13 cellular contexts compared by ENCODE assay signal in the genomic region with DNA sequence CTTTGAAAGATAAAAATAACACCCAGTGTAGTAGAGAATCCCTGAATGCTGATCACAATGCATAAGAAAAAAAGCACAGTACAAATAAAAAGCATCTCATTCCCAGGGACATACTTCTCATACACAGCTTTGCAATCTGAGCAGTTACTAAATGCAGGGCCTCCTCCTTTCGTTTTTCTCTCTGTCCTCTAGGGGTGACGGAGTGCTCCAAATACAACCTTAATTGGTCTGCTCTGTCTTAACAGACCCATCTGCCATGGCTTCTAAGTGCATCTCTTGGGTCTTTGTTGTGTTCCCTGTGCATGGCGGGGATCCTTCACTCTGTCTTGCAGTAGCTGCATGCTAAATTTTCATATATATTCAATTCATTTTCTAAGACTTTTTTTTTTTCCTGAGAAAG.
A peak's percentile ranks its signal among the peaks of the same experiment; 100 is the strongest.
DNase-seq lines count a peak whose midpoint lies in the region; TF ChIP-seq lines count a peak whose summit lies in the region.
"Had no signal": no experiment of that assay in that cellular context is flagged by ENCODE, and none has a peak within 500 bp of the region (broad histone marks: within the 10 kb centered on the region; RNA-seq: fewer than 3 reads in every experiment).

No MANE protein-coding gene starts in this region.

- H3K36me3 ChIP-seq in brain microvascular endothelial cell (replicated peaks): no peaks in the 10 kb centered on the region
- H3K36me3 ChIP-seq in neural cell (ENCODE audit: insufficient read depth, low read length): no peaks in the 10 kb centered on the region
- H3K36me3 ChIP-seq in stomach: no peaks in the 10 kb centered on the region

- no peaks in the 10 kb centered on the region for H3K9me2 ChIP-seq in neural cell (ENCODE audit: insufficient read depth, low read length)

- no peak overlapping the region for H2AFZ ChIP-seq in neural cell (ENCODE audit: low read depth, low read length)

- H4K20me1 ChIP-seq in neural cell (ENCODE audit: insufficient read depth): no peaks in the 10 kb centered on the region

- peak overlapping the region; percentile 10 for H3K9ac ChIP-seq in neural cell (ENCODE audit: low read length)

- no peaks in the 10 kb centered on the region for H3F3A ChIP-seq in neural cell (ENCODE audit: insufficient read depth, low read length, poor library complexity, severe bottlenecking)

- no peak overlapping the region for H3K4me2 ChIP-seq in neural cell (ENCODE audit: low read length)

- no peak for TF ChIP-seq RAD21 in neural cell (conservative IDR thresholded peaks at IDR 0.05)

- intact Hi-C loops in stomach (cut with DNase I; ENCODE audit: low total_unique reads): no loop called here

- H3K9me3 ChIP-seq in neural cell (ENCODE audit: low read length) (no peaks in the 10 kb centered on the region), stomach (no peaks in the 10 kb centered on the region)

- H3K4me1 ChIP-seq in stomach: no peaks in the 10 kb centered on the region

- TF ChIP-seq EP300 in neural cell (conservative IDR thresholded peaks at IDR 0.05; ENCODE audit: poor library complexity, severe bottlenecking): no peak
- no peak for TF ChIP-seq EP300 in stomach (IDR thresholded peaks at IDR 0.05)

- no peaks in the 10 kb centered on the region for H3K27me3 ChIP-seq in brain microvascular endothelial cell (replicated peaks)
- H3K27me3 ChIP-seq in neural cell (ENCODE audit: insufficient read depth, low read depth, low read length): no peaks in the 10 kb centered on the region
- no peaks in the 10 kb centered on the region for H3K27me3 ChIP-seq in stomach

- DNase-seq in DMS 273 (lab: John Stamatoyannopoulos, UW; ENCODE audit: unreplicated experiment) (peak; percentile 4), DMS 273 treated with DMSO at 0.1 percent for 48 hours (lab: John Stamatoyannopoulos, UW) (no peak), NCI-H2171 treated with DMSO at 0.1 percent for 48 hours (lab: John Stamatoyannopoulos, UW) (peak; percentile 74), brain microvascular endothelial cell (peak; percentile 10), stomach (no peak), AG20443 (ENCODE audit: low spot score) (no peak), GM20000 (ENCODE audit: low spot score) (no peak)
- DNase-seq: 8988T, aorta, GDM1, left colon, posterior cingulate gyrus had no signal

- H3K79me2 ChIP-seq in neural cell (replicated peaks; ENCODE audit: insufficient read depth, low read length): no peaks in the 10 kb centered on the region

- TF ChIP-seq CTCF in brain microvascular endothelial cell (IDR thresholded peaks at IDR 0.05; ENCODE audit: low read depth, low read length, missing control alignments) (peak; percentile 56), neural cell (IDR thresholded peaks at IDR 0.05; ENCODE audit: poor library complexity, severe bottlenecking) (peak; percentile 56), stomach (IDR thresholded peaks at IDR 0.05) (no peak), GM20000 (IDR thresholded peaks at IDR 0.05; ENCODE audit: extremely low read depth, missing control alignments) (no peak)

- WGBS in stomach, 5 donors: 42 to 57% (median 49%) methylated on average over 3 of the region's 3 CpGs

- H3K27ac ChIP-seq in brain microvascular endothelial cell (no peak overlapping the region), neural cell (ENCODE audit: low read length) (peak overlapping the region; percentile 54), stomach (no peak overlapping the region)

- no peak overlapping the region for H3K4me3 ChIP-seq in brain microvascular endothelial cell (ENCODE audit: low read depth, low read length)
- no peak overlapping the region for H3K4me3 ChIP-seq in neural cell (ENCODE audit: low read length)
- H3K4me3 ChIP-seq in stomach: no peak overlapping the region

- TF ChIP-seq POLR2A in stomach (IDR thresholded peaks at IDR 0.05): no peak

- in situ Hi-C loops in brain microvascular endothelial cell (cut with HindIII; ENCODE audit: low pct_ligation_motif_present, low sequenced_read_pairs): no loop called here

TF ChIP-seq in neural cell, 6 proteins besides CTCF, POLR2A, EP300 and RAD21:
- no peak for TF ChIP-seq EZH2 (IDR thresholded peaks at IDR 0.05; ENCODE audit: borderline replicate concordance, insufficient read depth, low read length, poor library complexity, severe bottlenecking)
- no peak for TF ChIP-seq POLR2AphosphoS5 (IDR thresholded peaks at IDR 0.05)
- TF ChIP-seq SMC3 (conservative IDR thresholded peaks at IDR 0.05; ENCODE audit: poor library complexity): no peak

Comparison
In these comparisons a context has a peak if more than half of its experiments do, and no peak if none do; other contexts are left out.
1. DNase-seq: peak in DMS 273 (single experiment), NCI-H2171 treated with DMSO at 0.1 percent for 48 hours (single experiment) and brain microvascular endothelial cell (single experiment); none in DMS 273 treated with DMSO at 0.1 percent for 48 hours (single experiment), stomach (single experiment), AG20443 (single experiment) and GM20000 (single experiment).
2. CTCF ChIP-seq: peak in brain microvascular endothelial cell (single experiment) and neural cell (single experiment); none in stomach (0 of 7) and GM20000 (single experiment).